6 cellular contexts compared by ENCODE assay signal in genomic region chr5:128943100-128943499, GRCh38. TPM values are rescaled to one million over a fixed set of nuclear protein-coding genes. Genes with fewer than 3 reads are reported as not detected.
"Had no signal": no experiment of that assay in that cellular context is flagged by ENCODE, and none has a peak within 500 bp of the region (broad histone marks: within the 10 kb centered on the region; RNA-seq: fewer than 3 reads in every experiment).

No MANE protein-coding gene starts in this region.

RNA-seq across cellular contexts. Expression of gene SLC27A6, which starts 22.2 kb away (rescaled TPM):
- total RNA-seq: OCI-LY7, PC-3, PC-9, Peyer's patch, RPMI7951, SK-MEL-5 had no signal
